1 cellular context compared by ENCODE assay signal in genomic region chr4:73533515-73534422, GRCh38.
A peak's percentile ranks its signal among the peaks of the same experiment; 100 is the strongest.
TF ChIP-seq lines count a peak whose summit lies in the region.

No MANE protein-coding gene starts in this region.

TF ChIP-seq in HepG2, 621 proteins besides CTCF, POLR2A, EP300 and RAD21 (continued from another document):
- TF ChIP-seq RARG (CRISPR knock-in tag; IDR thresholded peaks at IDR 0.05; ENCODE audit: low read depth): no peak
- TF ChIP-seq NR2F1 (CRISPR knock-in tag; IDR thresholded peaks at IDR 0.05): peak; percentile 7 to 32; a peak in 2 of 4 replicates
- TF ChIP-seq ZBTB42 (CRISPR knock-in tag; IDR thresholded peaks at IDR 0.05): no peak
- peak; percentile 23; the same call in 1 of the 2 replicates for TF ChIP-seq NR2C2 (CRISPR knock-in tag; IDR thresholded peaks at IDR 0.05; ENCODE audit: borderline replicate concordance)
- no peak for TF ChIP-seq ZBTB21 (CRISPR knock-in tag; IDR thresholded peaks at IDR 0.05)
- no peak for TF ChIP-seq SSRP1 (CRISPR knock-in tag; IDR thresholded peaks at IDR 0.05)
- TF ChIP-seq KDM5B (CRISPR knock-in tag; IDR thresholded peaks at IDR 0.05; ENCODE audit: borderline replicate concordance): no peak
- no peak for TF ChIP-seq HES4 (CRISPR knock-in tag; IDR thresholded peaks at IDR 0.05; ENCODE audit: borderline replicate concordance)
- TF ChIP-seq GTF3A (CRISPR knock-in tag; conservative IDR thresholded peaks at IDR 0.05): no peak
- no peak for TF ChIP-seq ZNF703 (CRISPR knock-in tag; IDR thresholded peaks at IDR 0.05; ENCODE audit: borderline replicate concordance)
